In genomic region chr6:154370545-154370944, GRCh38 we compare ENCODE assay signal across 8 cellular contexts. TPM values are rescaled to one million over a fixed set of nuclear protein-coding genes. Genes with fewer than 3 reads are reported as not detected.
DNase-seq lines count a peak whose midpoint lies in the region; ATAC-seq and TF ChIP-seq lines count a peak whose summit lies in the region.

No MANE protein-coding gene starts in this region.

- POLR2A ChIA-PET in WTC11 (lab: Charles Lee), result no interaction called here

- H3K4me1 ChIP-seq in DOHH2 (ENCODE audit: control insufficient read depth, low read length) (no peaks in the 10 kb centered on the region), prostate gland (replicated peaks) (no peaks in the 10 kb centered on the region)

- H3K9me2 ChIP-seq in DOHH2 (replicated peaks; ENCODE audit: control insufficient read depth, low read length), result no peaks in the 10 kb centered on the region

- H3K4me3 ChIP-seq in DOHH2 (ENCODE audit: low read length) (no peak overlapping the region), prostate gland (no peak overlapping the region)

- H3K36me3 ChIP-seq in DOHH2 (ENCODE audit: control insufficient read depth, low read length) (no peaks in the 10 kb centered on the region), prostate gland (no peaks in the 10 kb centered on the region)

- intact Hi-C loops in prostate gland (cut with DNase I), result no loop called here

- peak; percentile 26 for TF ChIP-seq CTCF in DOHH2 (IDR thresholded peaks at IDR 0.05; ENCODE audit: low read depth, low read length, poor library complexity, severe bottlenecking)
- TF ChIP-seq CTCF in WTC11 (IDR thresholded peaks at IDR 0.05), result no peak
- peak in 2 of 4 experiments; percentile 22 to 26 for TF ChIP-seq CTCF in prostate gland (IDR thresholded peaks at IDR 0.05)

- ATAC-seq in GM19372 (IDR thresholded peaks at IDR 0.05; ENCODE audit: low read depth, unreplicated experiment) (peak; percentile 68), HG03571 (IDR thresholded peaks at IDR 0.05; ENCODE audit: unreplicated experiment) (peak; percentile 85), WTC11 (peak; percentile 65; the same call in 1 of the 2 replicates), HG02840 (IDR thresholded peaks at IDR 0.05; ENCODE audit: low FRiP score, unreplicated experiment) (no peak)
- no peak for ATAC-seq in stimulated activated naive CD8-positive, alpha-beta T cell treated with anti-CD3 and anti-CD28 coated beads, Interleukin-15, amount 100 ng/mL, for 72 hours

- no peaks in the 10 kb centered on the region for H3K36me3 Mint-ChIP-seq in WTC11

- H3K27me3 ChIP-seq in DOHH2 (ENCODE audit: control insufficient read depth, low read length), result no peaks in the 10 kb centered on the region
- no peaks in the 10 kb centered on the region for H3K27me3 ChIP-seq in prostate gland (replicated peaks; ENCODE audit: insufficient read depth)

- H3K27ac ChIP-seq in DOHH2 (ENCODE audit: low read depth, low read length) (no peak overlapping the region), prostate gland (no peak overlapping the region)

- H4K20me1 ChIP-seq in DOHH2 (ENCODE audit: control insufficient read depth, insufficient read depth, low read depth, low read length), result no peaks in the 10 kb centered on the region

- no peak for DNase-seq in WTC11 (ENCODE audit: low spot score)
- peak; percentile 39 for DNase-seq in iris pigment epithelial cell (ENCODE audit: low read depth)
- no peak for DNase-seq in stimulated activated naive CD8-positive, alpha-beta T cell treated with anti-CD3 and anti-CD28 coated beads, Interleukin-15, amount 100 ng/mL, for 72 hours
- no peak for DNase-seq in prostate gland (ENCODE audit: low spot score)

- H3K27me3 Mint-ChIP-seq in WTC11 (ENCODE audit: low read depth), result no peaks in the 10 kb centered on the region
- no peaks in the 10 kb centered on the region for H3K27me3 Mint-ChIP-seq in stimulated activated naive CD8-positive, alpha-beta T cell treated with anti-CD3 and anti-CD28 coated beads, Interleukin-15, amount 100 ng/mL, for 72 hours

- no peaks in the 10 kb centered on the region for H3F3A ChIP-seq in DOHH2 (ENCODE audit: control insufficient read depth, insufficient read depth)

- H3K4me3 Mint-ChIP-seq in WTC11, result no peak overlapping the region
- no peak overlapping the region for H3K4me3 Mint-ChIP-seq in stimulated activated naive CD8-positive, alpha-beta T cell treated with anti-CD3 and anti-CD28 coated beads, Interleukin-15, amount 100 ng/mL, for 72 hours

- H3K9me3 Mint-ChIP-seq in WTC11, result peaks cover 12% of the 10 kb centered on the region
- H3K9me3 Mint-ChIP-seq in stimulated activated naive CD8-positive, alpha-beta T cell treated with anti-CD3 and anti-CD28 coated beads, Interleukin-15, amount 100 ng/mL, for 72 hours, result no peaks in the 10 kb centered on the region

- no peak for TF ChIP-seq POLR2A in prostate gland (IDR thresholded peaks at IDR 0.05)

- H3K4me1 Mint-ChIP-seq in WTC11, result no peaks in the 10 kb centered on the region
- peaks cover 13% of the 10 kb centered on the region for H3K4me1 Mint-ChIP-seq in stimulated activated naive CD8-positive, alpha-beta T cell treated with anti-CD3 and anti-CD28 coated beads, Interleukin-15, amount 100 ng/mL, for 72 hours

- no peak overlapping the region for H3K4me2 ChIP-seq in DOHH2 (ENCODE audit: low read length)

- H3K9me3 ChIP-seq in DOHH2 (ENCODE audit: control insufficient read depth, insufficient read depth, low read length) (peaks cover 3% of the 10 kb centered on the region; the same call in 1 of the 2 replicates), prostate gland (no peaks in the 10 kb centered on the region)

- CTCF ChIA-PET in WTC11 (lab: Charles Lee), result no interaction called here

- WGBS in prostate gland, result 10% methylated on average over 4 of the region's 4 CpGs

- no peaks in the 10 kb centered on the region for H3K79me2 ChIP-seq in DOHH2 (ENCODE audit: control insufficient read depth, low read length)

- H3K27ac Mint-ChIP-seq in WTC11, result no peak overlapping the region
- peak overlapping the region in 1 of 2 donors; percentile 31 for H3K27ac Mint-ChIP-seq in stimulated activated naive CD8-positive, alpha-beta T cell treated with anti-CD3 and anti-CD28 coated beads, Interleukin-15, amount 100 ng/mL, for 72 hours

TF ChIP-seq in WTC11, 78 proteins besides CTCF, POLR2A, EP300 and RAD21:
- TF ChIP-seq STAT6 (CRISPR knock-in tag; conservative IDR thresholded peaks at IDR 0.05; ENCODE audit: low read depth) (no peak), FOXP1 (CRISPR knock-in tag; IDR thresholded peaks at IDR 0.05; ENCODE audit: borderline replicate concordance) (no peak), SP1 (CRISPR knock-in tag; conservative IDR thresholded peaks at IDR 0.05) (no peak), SMAD3 (CRISPR knock-in tag; IDR thresholded peaks at IDR 0.05; ENCODE audit: borderline replicate concordance) (no peak), ERG (CRISPR knock-in tag; IDR thresholded peaks at IDR 0.05) (no peak), ZMAT4 (CRISPR knock-in tag; IDR thresholded peaks at IDR 0.05) (no peak), NR3C1 (CRISPR knock-in tag; conservative IDR thresholded peaks at IDR 0.05; ENCODE audit: low read depth) (no peak), TEAD4 (CRISPR knock-in tag; IDR thresholded peaks at IDR 0.05) (no peak)

RNA-seq across cellular contexts. Expression of gene IPCEF1, which starts 13.9 kb away (rescaled TPM):
- total RNA-seq in WTC11 (2021), result 0.25 to 1.3 TPM (median 1.2 TPM) in 3 replicates
- total RNA-seq in prostate gland, result 1 to 10 TPM; 1.0 to 6.1 TPM

Comparison
In these comparisons a context has a peak if more than half of its experiments do, and no peak if none do; other contexts are left out.
1. ATAC-seq: peak in GM19372 (single experiment), HG03571 (single experiment) and WTC11 (single experiment); none in stimulated activated naive CD8-positive, alpha-beta T cell treated with anti-CD3 and anti-CD28 coated beads, Interleukin-15, amount 100 ng/mL, for 72 hours (single experiment) and HG02840 (single experiment).